ENCODE assay signal across 15 cellular contexts in the genomic region with DNA sequence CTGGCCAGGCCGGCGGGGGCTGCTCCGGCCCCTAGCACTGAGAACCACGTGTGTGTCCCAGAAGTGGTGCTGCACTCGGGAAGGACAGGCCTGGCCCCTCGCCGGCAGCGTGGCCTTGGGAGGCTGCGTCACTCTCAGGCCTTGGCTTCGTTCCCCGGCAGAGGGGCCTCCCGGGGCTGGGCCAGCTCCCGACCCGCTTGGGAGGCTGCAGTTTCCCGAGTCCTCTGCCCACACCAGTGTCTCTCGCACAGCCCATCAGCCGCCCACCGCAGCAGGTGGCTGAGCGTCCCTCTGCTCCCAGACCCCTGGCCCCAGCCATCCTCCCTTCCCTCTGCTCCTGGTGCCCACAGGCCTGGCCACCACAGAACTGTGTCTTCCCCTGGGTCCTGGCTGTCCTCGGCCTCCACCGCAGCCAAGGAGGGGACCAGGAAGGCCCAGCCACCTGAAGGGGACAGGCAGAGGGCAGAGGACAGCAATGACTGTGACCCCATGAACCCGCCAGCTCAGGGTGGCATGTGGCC. TPM values are rescaled to one million over a fixed set of nuclear protein-coding genes. Genes with fewer than 3 reads are reported as not detected.
DNase-seq lines count a peak whose midpoint lies in the region; ATAC-seq, FAIRE-seq and TF ChIP-seq lines count a peak whose summit lies in the region.
"Had no signal": no experiment of that assay in that cellular context is flagged by ENCODE, and none has a peak within 500 bp of the region (broad histone marks: within the 10 kb centered on the region; RNA-seq: fewer than 3 reads in every experiment).

No MANE protein-coding gene starts in this region.

- FAIRE-seq in kidney (lab: Jason Lieb, UNC) (no peak), pancreas (lab: Jason Lieb, UNC) (no peak)
- FAIRE-seq: H1 had no signal

- DNase-seq in CD14-positive monocyte (ENCODE audit: low spot score) (peak; percentile 45), SK-N-DZ (ENCODE audit: low spot score) (peak; percentile 29), kidney (peak; percentile 59), pancreas (peak; percentile 56 to 85 (median 79)), GF-D8 (lab: John Stamatoyannopoulos, UW) (no peak), superior temporal gyrus (ENCODE audit: extremely low spot score) (no peak), NCI-H526 (lab: John Stamatoyannopoulos, UW) (no peak)
- DNase-seq: COR-L47, KBM-7, MV-4-11, NCI-H1417 treated with DMSO at 0.1 percent for 48 hours, NCI-H2029 treated with DMSO at 0.1 percent for 48 hours, NCI-H510A treated with DMSO at 0.1 percent for 48 hours had no signal

- H3K36me3 ChIP-seq in kidney (ENCODE audit: control insufficient read depth in 1 of 2, insufficient read depth in 2 of 2, low read length in 2 of 2) (no peaks in the 10 kb centered on the region), pancreas (no peaks in the 10 kb centered on the region)

- peaks cover under 1 to 1% of the 10 kb centered on the region in 2 donors for H3K36me3 Mint-ChIP-seq in CD14-positive monocyte

- H3K4me1 Mint-ChIP-seq in CD14-positive monocyte: peaks cover 7% of the 10 kb centered on the region

- ATAC-seq in pancreas: peak; percentile 68 to 87 (median 81)

- H3K27ac ChIP-seq in kidney (ENCODE audit: low read depth in 2 of 2, low read length in 2 of 2): no peak overlapping the region
- peak overlapping the region; percentile 27 to 64 (median 60) for H3K27ac ChIP-seq in pancreas

- intact Hi-C loops in CD14-positive monocyte (cut with micrococcal nuclease): no loop called here
- intact Hi-C loops in kidney (cut with DNase I): no loop called here
- intact Hi-C loops in pancreas (cut with DNase I): no loop called here

- no peak overlapping the region for H3K27ac Mint-ChIP-seq in CD14-positive monocyte

- no peaks in the 10 kb centered on the region for H3K27me3 ChIP-seq in pancreas

- no peak overlapping the region for H3K9ac ChIP-seq in kidney (ENCODE audit: low read length in 2 of 2)

- no peak overlapping the region for H3K4me3 ChIP-seq in kidney (ENCODE audit: low read length in 2 of 2)
- H3K4me3 ChIP-seq in pancreas: no peak overlapping the region

- TF ChIP-seq CTCF in CD14-positive monocyte (IDR thresholded peaks at IDR 0.05) (no peak), kidney (IDR thresholded peaks at IDR 0.05; ENCODE audit: borderline replicate concordance, extremely low read depth, insufficient read depth) (no peak), pancreas (IDR thresholded peaks at IDR 0.05) (no peak)

- no peaks in the 10 kb centered on the region for H3K4me1 ChIP-seq in kidney (ENCODE audit: control insufficient read depth in 1 of 2, insufficient read depth in 1 of 2, low read depth in 1 of 2, low read length in 2 of 2)
- H3K4me1 ChIP-seq in pancreas: peaks cover 7 to 14% (median 7%) of the 10 kb centered on the region in 3 donors

- H3K4me3 Mint-ChIP-seq in CD14-positive monocyte: no peak overlapping the region

- peaks cover 20 to 48% (median 44%) of the 10 kb centered on the region in 7 donors for H3K9me3 Mint-ChIP-seq in CD14-positive monocyte

- 35 to 36% methylated on average over 22 of the region's 22 CpGs for WGBS in pancreas, 2 donors

- H3K9me3 ChIP-seq in kidney (ENCODE audit: control insufficient read depth in 1 of 2, low read length in 2 of 2) (peaks cover 2 to 11% of the 10 kb centered on the region in 2 donors), pancreas (peaks cover 0 to 3% (median 0%) of the 10 kb centered on the region in 4 donors)

- H3K27me3 Mint-ChIP-seq in CD14-positive monocyte (ENCODE audit: low read depth in 3 of 3): peaks cover 5 to 20% (median 5%) of the 10 kb centered on the region in 3 donors

RNA-seq across cellular contexts. Expression of gene CPLX1, which starts 10.9 kb away (rescaled TPM):
- polyA plus RNA-seq in CD14-positive monocyte (not detected), kidney (ENCODE audit: insufficient read depth, low read depth, low replicate concordance) (3.9 TPM), pancreas (1 to 10 TPM; 6.3 to 7.7 TPM)
- polyA plus RNA-seq in SK-N-DZ (2014; cell fraction: cytosol; rRNA removed): 14.2 and 15.1 TPM in 2 replicates
- 9.1 and 13.0 TPM in 2 replicates for polyA plus RNA-seq in SK-N-DZ (2014; cell fraction: nucleus; rRNA removed)
- total RNA-seq in kidney (10.2 TPM), pancreas (1 to 10 TPM in 3 of 6 donors, under 1 TPM in 3; 0.51 to 1.8 (median 0.89) TPM)
- total RNA-seq: Daoy had no signal

Comparison
In these comparisons a context has a peak if more than half of its experiments do, and no peak if none do; other contexts are left out.
1. DNase-seq: peak in CD14-positive monocyte (single experiment), SK-N-DZ (single experiment), kidney (single experiment) and pancreas (6 of 6); none in GF-D8 (single experiment), superior temporal gyrus (single experiment) and NCI-H526 (0 of 2).
2. H3K27ac ChIP-seq: peak in pancreas (4 of 4); none in kidney (0 of 2).